In the genomic region with DNA sequence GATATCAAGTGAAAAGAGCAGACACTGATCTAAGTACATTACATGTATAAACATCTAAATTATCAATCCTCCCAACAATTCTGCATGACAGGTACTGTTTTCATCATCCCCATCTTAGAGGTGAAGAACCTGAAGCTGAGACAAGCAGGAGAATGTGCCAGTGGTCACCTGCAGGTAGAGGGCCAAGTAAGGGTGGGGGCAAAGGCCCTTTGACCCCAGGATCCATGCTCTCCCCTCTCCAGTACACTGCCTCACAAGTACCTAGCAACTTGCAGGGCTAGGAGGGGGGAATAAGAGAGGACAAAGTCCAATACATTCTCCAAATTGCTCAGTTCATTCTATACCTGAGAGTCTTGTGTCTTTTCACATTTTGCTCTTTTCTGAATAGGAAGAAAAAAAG, we compare ENCODE assay signal across 27 cellular contexts.
"Had no signal": no experiment of that assay in that cellular context is flagged by ENCODE, and none has a peak within 500 bp of the region (broad histone marks: within the 10 kb centered on the region; RNA-seq: fewer than 3 reads in every experiment).

No MANE protein-coding gene starts in this region.

- H3K27me3 ChIP-seq: esophagus squamous epithelium, gastrocnemius medialis, heart right ventricle, left lung had no signal

- H3K27me3 Mint-ChIP-seq: effector memory CD8-positive, alpha-beta T cell; naive B cell had no signal

- H3K4me1 Mint-ChIP-seq: endodermal cell, mesothelial cell of epicardium, naive B cell had no signal

- H3K27ac ChIP-seq: coronary artery, dorsolateral prefrontal cortex, epithelial cell of prostate, esophagus squamous epithelium, gastrocnemius medialis, heart right ventricle, left lung, lower lobe of right lung had no signal

- H3K4me3 ChIP-seq: coronary artery, dorsolateral prefrontal cortex, esophagus squamous epithelium, gastrocnemius medialis, heart right ventricle, left lung, lower lobe of right lung, mucosa of descending colon had no signal

- H3K27ac Mint-ChIP-seq: effector memory CD8-positive, alpha-beta T cell; endodermal cell; mesothelial cell of epicardium had no signal

- H3K9me3 ChIP-seq: esophagus squamous epithelium, gastrocnemius medialis, heart right ventricle, left lung, lower lobe of right lung, mucosa of descending colon had no signal

- H3K9me3 Mint-ChIP-seq: effector memory CD8-positive, alpha-beta T cell; naive B cell had no signal

- DNase-seq: dermis blood vessel endothelial cell; dorsolateral prefrontal cortex; effector CD8-positive, alpha-beta T cell; effector memory CD8-positive, alpha-beta T cell; endodermal cell; erythroblast; esophagus squamous epithelium; foreskin fibroblast; foreskin melanocyte; gastrocnemius medialis; glutamatergic neuron; head of caudate nucleus; heart right ventricle; hippocampal formation; left cardiac atrium; left lung; left ventricle myocardium superior; lower lobe of right lung; mesenchymal stem cell; mucosa of descending colon; naive B cell had no signal

- H3K4me1 ChIP-seq: gastrocnemius medialis, left lung, lower lobe of right lung had no signal

- FAIRE-seq: islet of Langerhans, keratinocyte had no signal

- ATAC-seq: effector memory CD8-positive, alpha-beta T cell; esophagus mucosa; gastrocnemius medialis; heart right ventricle; left cardiac atrium; left lung; left ventricle myocardium superior; lower lobe of right lung; mucosa of descending colon had no signal

- H3K4me3 Mint-ChIP-seq: effector memory CD8-positive, alpha-beta T cell; endodermal cell; mesothelial cell of epicardium; naive B cell had no signal
